ENCODE assay signal across 8 cellular contexts in genomic region chr7:5699951-5700384, GRCh38.
DNase-seq lines count a peak whose midpoint lies in the region; ATAC-seq, FAIRE-seq and TF ChIP-seq lines count a peak whose summit lies in the region.

No MANE protein-coding gene starts in this region.

- H3K27ac Mint-ChIP-seq in activated CD8-positive, alpha-beta T cell treated with anti-CD3 and anti-CD28 coated beads, Interleukin-2, amount 10 ng/mL, durations not matched to agents 7 days and 5 days: peak overlapping the region; percentile 41

- ATAC-seq in HG03175 (IDR thresholded peaks at IDR 0.05; ENCODE audit: unreplicated experiment): peak; percentile 78
- ATAC-seq in activated CD8-positive, alpha-beta T cell treated with anti-CD3 and anti-CD28 coated beads, Interleukin-2, amount 10 ng/mL, durations not matched to agents 7 days and 5 days: peak; percentile 62

- H3K4me3 Mint-ChIP-seq in activated CD8-positive, alpha-beta T cell treated with anti-CD3 and anti-CD28 coated beads, Interleukin-2, amount 10 ng/mL, durations not matched to agents 7 days and 5 days: peak overlapping the region; percentile 16

- FAIRE-seq in HTR-8/SVneo (lab: Jason Lieb, UNC): no peak

- peaks cover 76% of the 10 kb centered on the region for H3K4me1 Mint-ChIP-seq in activated CD8-positive, alpha-beta T cell treated with anti-CD3 and anti-CD28 coated beads, Interleukin-2, amount 10 ng/mL, durations not matched to agents 7 days and 5 days (ENCODE audit: low read depth)

- POLR2A ChIA-PET in activated CD8-positive, alpha-beta T cell treated with anti-CD3 and anti-CD28 coated beads, Interleukin-2, amount 10 ng/mL, durations not matched to agents 7 days and 5 days (lab: Charles Lee): interaction anchor here (1.6 kb wide), 1 partner anchor 12 kb away, joined by 7 read pairs; no protein-coding TSS in a partner anchor

- H3K4me3 ChIP-seq in fibroblast of villous mesenchyme (ENCODE audit: low read depth, low read length): no peak overlapping the region

- H3K9me3 Mint-ChIP-seq in activated CD8-positive, alpha-beta T cell treated with anti-CD3 and anti-CD28 coated beads, Interleukin-2, amount 10 ng/mL, durations not matched to agents 7 days and 5 days (ENCODE audit: insufficient read depth): no peaks in the 10 kb centered on the region

- peak; percentile 20 for DNase-seq in DMS53 (lab: John Stamatoyannopoulos, UW)
- DNase-seq in DMS53 treated with DMSO at 0.1 percent for 48 hours (lab: John Stamatoyannopoulos, UW; ENCODE audit: unreplicated experiment): no peak
- DNase-seq in activated CD8-positive, alpha-beta T cell treated with anti-CD3 and anti-CD28 coated beads, Interleukin-2, amount 10 ng/mL, durations not matched to agents 7 days and 5 days: peak; percentile 82
- peak; percentile 27 for DNase-seq in fibroblast of villous mesenchyme (ENCODE audit: low read depth)
- DNase-seq in stimulated activated CD4-positive, alpha-beta T cell treated with anti-CD3 and anti-CD28 coated beads, Interleukin-2, amount 100 ng/mL, for 24 hours: peak; percentile 71 to 72
- DNase-seq in HTR-8/SVneo (ENCODE audit: insufficient read length, low spot score): no peak
- DNase-seq in middle frontal gyrus (ENCODE audit: extremely low spot score, low spot score): no peak

- CTCF ChIA-PET in activated CD8-positive, alpha-beta T cell treated with anti-CD3 and anti-CD28 coated beads, Interleukin-2, amount 10 ng/mL, durations not matched to agents 7 days and 5 days (lab: Charles Lee): interaction anchor here (1.3 to 7.4 kb wide), 8 partner anchors 10 to 205 kb away, joined by 4 to 102 read pairs (median 25); no protein-coding TSS in a partner anchor

- TF ChIP-seq CTCF in fibroblast of villous mesenchyme (IDR thresholded peaks at IDR 0.05; ENCODE audit: insufficient read depth, low read depth, low read length): no peak

- peaks cover 51% of the 10 kb centered on the region for H3K36me3 Mint-ChIP-seq in activated CD8-positive, alpha-beta T cell treated with anti-CD3 and anti-CD28 coated beads, Interleukin-2, amount 10 ng/mL, durations not matched to agents 7 days and 5 days (ENCODE audit: low read depth)

- H3K27me3 Mint-ChIP-seq in activated CD8-positive, alpha-beta T cell treated with anti-CD3 and anti-CD28 coated beads, Interleukin-2, amount 10 ng/mL, durations not matched to agents 7 days and 5 days (ENCODE audit: low read depth): no peaks in the 10 kb centered on the region

Comparison
In these comparisons a context has a peak if more than half of its experiments do, and no peak if none do; other contexts are left out.
1. DNase-seq: peak in DMS53 (single experiment), activated CD8-positive, alpha-beta T cell treated with anti-CD3 and anti-CD28 coated beads, Interleukin-2, amount 10 ng/mL, durations not matched to agents 7 days and 5 days (single experiment), fibroblast of villous mesenchyme (single experiment) and stimulated activated CD4-positive, alpha-beta T cell treated with anti-CD3 and anti-CD28 coated beads, Interleukin-2, amount 100 ng/mL, for 24 hours (2 of 2); none in DMS53 treated with DMSO at 0.1 percent for 48 hours (single experiment), HTR-8/SVneo (single experiment) and middle frontal gyrus (single experiment).